ENCODE assay signal across 8 cellular contexts in genomic region chr12:10621278-10621677, GRCh38.
"Had no signal": no experiment of that assay in that cellular context is flagged by ENCODE, and none has a peak within 500 bp of the region (broad histone marks: within the 10 kb centered on the region; RNA-seq: fewer than 3 reads in every experiment).

No MANE protein-coding gene starts in this region.

- ATAC-seq: GM23338, K562 had no signal

- DNase-seq: H9, HCEC 1CT, IMR-90 had no signal

- H3K4me3 Mint-ChIP-seq: GM23338, H9 had no signal

- H3K4me1 Mint-ChIP-seq: GM23338, H9 had no signal

- FAIRE-seq: H1, H54, K562 had no signal

- H3K4me3 ChIP-seq: GM23338, K562 had no signal

- H3K27ac Mint-ChIP-seq: GM23338, H9 had no signal

- H3K9me3 Mint-ChIP-seq: GM23338, H9 had no signal

- H2AFZ ChIP-seq: GM23338 had no signal

- H3K27ac ChIP-seq: HL-60 had no signal

- H3K4me2 ChIP-seq: GM23338 had no signal
